Comparison of ENCODE assay signal across 26 cellular contexts in the genomic region with DNA sequence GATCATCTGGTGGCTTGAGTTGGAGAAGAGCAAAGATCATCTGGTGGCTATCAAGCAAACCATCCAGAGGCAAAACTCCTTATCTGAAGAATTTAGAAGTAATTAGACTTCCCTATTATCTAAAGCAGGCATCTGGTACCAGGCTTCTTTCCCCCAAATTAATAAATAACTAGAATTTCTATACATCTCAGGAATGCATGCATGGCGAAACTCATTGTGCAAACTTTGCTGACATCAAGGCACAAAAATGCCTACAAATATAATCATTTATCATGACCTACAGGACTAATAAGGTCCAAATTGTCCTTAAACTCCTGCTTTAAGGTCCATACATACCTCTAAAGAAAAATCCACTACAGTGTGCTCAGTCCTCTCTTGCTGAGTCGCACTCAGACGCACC. TPM values are rescaled to one million over a fixed set of nuclear protein-coding genes. Genes with fewer than 3 reads are reported as not detected.
DNase-seq lines count a peak whose midpoint lies in the region; ATAC-seq, FAIRE-seq and TF ChIP-seq lines count a peak whose summit lies in the region.
"Had no signal": no experiment of that assay in that cellular context is flagged by ENCODE, and none has a peak within 500 bp of the region (broad histone marks: within the 10 kb centered on the region; RNA-seq: fewer than 3 reads in every experiment).

No MANE protein-coding gene starts in this region.

- no peak overlapping the region for H2AFZ ChIP-seq in HepG2 (ENCODE audit: low read length)

- H3K4me1 ChIP-seq in HepG2 (ENCODE audit: insufficient read depth, low read length), result peaks cover 13% of the 10 kb centered on the region
- H3K4me1 ChIP-seq in right lobe of liver, result no peaks in the 10 kb centered on the region
- no peaks in the 10 kb centered on the region for H3K4me1 ChIP-seq in endodermal cell (ENCODE audit: control insufficient read depth, insufficient read depth, low read length)
- H3K4me1 ChIP-seq: BE2C, BLaER1 had no signal

- no peak overlapping the region for H3K27ac ChIP-seq in HepG2 (ENCODE audit: extremely low read length, insufficient read depth, low read length)
- no peak overlapping the region for H3K27ac ChIP-seq in right lobe of liver
- no peak overlapping the region for H3K27ac ChIP-seq in endodermal cell (ENCODE audit: low read depth, low read length)
- H3K27ac ChIP-seq: 22Rv1, BLaER1 had no signal

- no peaks in the 10 kb centered on the region for H3K36me3 Mint-ChIP-seq in endodermal cell (ENCODE audit: low read depth)
- H3K36me3 Mint-ChIP-seq: CD14-positive monocyte; CD4-positive, CD25-positive, alpha-beta regulatory T cell had no signal

- H3K4me3 Mint-ChIP-seq in endodermal cell, result no peak overlapping the region
- H3K4me3 Mint-ChIP-seq: CD14-positive monocyte; CD4-positive, alpha-beta memory T cell; CD4-positive, CD25-positive, alpha-beta regulatory T cell; CD8-positive, alpha-beta memory T cell had no signal

- H3K4me2 ChIP-seq in HepG2 (ENCODE audit: low read depth, low read length), result no peak overlapping the region; the same call in 1 of the 2 replicates
- H3K4me2 ChIP-seq: BLaER1 had no signal

- no peak for TF ChIP-seq POLR2A in HepG2 (IDR thresholded peaks at IDR 0.05; ENCODE audit: insufficient read depth in 1 of 2, low read depth in 2 of 2, low read length in 2 of 2)
- TF ChIP-seq POLR2A in right lobe of liver (IDR thresholded peaks at IDR 0.05), result no peak

- POLR2A ChIA-PET in HepG2 (lab: Yijun Ruan, JAX), result no interaction called here

- no peak overlapping the region for H3K27ac Mint-ChIP-seq in endodermal cell
- H3K27ac Mint-ChIP-seq: CD14-positive monocyte; CD4-positive, alpha-beta memory T cell; CD8-positive, alpha-beta memory T cell had no signal

- 17% methylated on average over 3 of the region's 3 CpGs for WGBS in HepG2 (ENCODE audit: low lambda C conversion rate)
- 71% methylated on average over 3 of the region's 3 CpGs for WGBS in right lobe of liver (ENCODE audit: insufficient coverage, low coverage, low lambda C conversion rate, missing lambda C conversion rate)
- WGBS in endodermal cell (ENCODE audit: insufficient coverage in 1 of 2, insufficient read length in 1 of 2), 2 experiments, result 85 to 97% methylated on average over 3 of the region's 3 CpGs

- FAIRE-seq in HepG2 (lab: Jason Lieb, UNC), result peak; percentile 12
- FAIRE-seq: G401.6, GM12891, GM19239 had no signal

- H3K9ac ChIP-seq in HepG2 (ENCODE audit: insufficient read depth, low read depth, low read length) (no peak overlapping the region), endodermal cell (ENCODE audit: extremely low read depth, low read length, poor library complexity, severe bottlenecking) (no peak overlapping the region)
- H3K9ac ChIP-seq: BLaER1 had no signal

- no peaks in the 10 kb centered on the region for H3K4me1 Mint-ChIP-seq in endodermal cell
- H3K4me1 Mint-ChIP-seq: CD14-positive monocyte; CD4-positive, alpha-beta memory T cell; CD4-positive, CD25-positive, alpha-beta regulatory T cell; CD8-positive, alpha-beta memory T cell had no signal

- in situ Hi-C loops in HepG2 (cut with HindIII; ENCODE audit: extremely low pct_ligation_motif_present, low pct_unique_long_range_greater_than_20kb), result no loop called here

- H3K4me3 ChIP-seq in HepG2 (replicated peaks in 1 of 3; ENCODE audit: insufficient read depth in 1 of 3, low read depth in 2 of 3, low read length in 3 of 3), result no peak overlapping the region
- no peak overlapping the region for H3K4me3 ChIP-seq in right lobe of liver
- no peak overlapping the region for H3K4me3 ChIP-seq in endodermal cell (ENCODE audit: low read length)
- H3K4me3 ChIP-seq: BLaER1 had no signal

- intact Hi-C loops in HepG2 (cut with micrococcal nuclease; ENCODE audit: unreplicated experiment) (no loop called here), right lobe of liver (cut with DNase I) (no loop called here), posterior vena cava (cut with DNase I) (no loop called here)

- BruUV-seq in HepG2 (replicated peaks; lab: Mats Ljungman, UMichigan), result no TSS peak

- DNase-seq in HepG2 (ENCODE audit: low spot score) (peak; percentile 41), right lobe of liver (no peak), amniotic epithelial cell (ENCODE audit: low read depth) (peak; percentile 14), left kidney (ENCODE audit: low read depth, low spot score) (peak; percentile 4), endodermal cell (no peak), posterior vena cava (ENCODE audit: low spot score) (no peak), NCI-H69 (lab: John Stamatoyannopoulos, UW) (no peak)
- DNase-seq: ACHN; BE2C; C1 segment of cervical spinal cord; Calu3; CD4-positive, alpha-beta memory T cell; CD4-positive, CD25-positive, alpha-beta regulatory T cell; CD8-positive, alpha-beta memory T cell; COR-L47; DMS79 treated with DMSO at 0.1 percent for 48 hours; GF-D8 had no signal

- CTCF ChIA-PET in HepG2 (lab: Yijun Ruan, JAX; ENCODE audit: low intra/inter-chr PET ratio, low total read pairs), result no interaction called here

- H3K27me3 ChIP-seq in HepG2 (ENCODE audit: control insufficient read depth in 1 of 2, insufficient read depth in 2 of 2, low read length in 2 of 2) (no peaks in the 10 kb centered on the region), right lobe of liver (no peaks in the 10 kb centered on the region), endodermal cell (ENCODE audit: control insufficient read depth, insufficient read depth, low read length, poor library complexity, severe bottlenecking) (no peaks in the 10 kb centered on the region)
- H3K27me3 ChIP-seq: BE2C, BLaER1 had no signal

- TF ChIP-seq EP300 in HepG2 (IDR thresholded peaks at IDR 0.05; ENCODE audit: low read depth in 2 of 2, low read length in 2 of 2) (no peak), HepG2 (CRISPR knock-in tag; IDR thresholded peaks at IDR 0.05; ENCODE audit: borderline replicate concordance) (no peak)

- no peaks in the 10 kb centered on the region for H3K27me3 Mint-ChIP-seq in endodermal cell (ENCODE audit: insufficient read depth)
- H3K27me3 Mint-ChIP-seq: CD4-positive, alpha-beta memory T cell; CD8-positive, alpha-beta memory T cell had no signal

- H4K20me1 ChIP-seq in HepG2 (ENCODE audit: insufficient read depth, low read length), result no peaks in the 10 kb centered on the region
- H4K20me1 ChIP-seq: BLaER1 had no signal

- H3K36me3 ChIP-seq in HepG2 (replicated peaks in 1 of 2; ENCODE audit: control insufficient read depth in 1 of 2, insufficient read depth in 2 of 2, low read length in 2 of 2) (no peaks in the 10 kb centered on the region), right lobe of liver (no peaks in the 10 kb centered on the region), endodermal cell (ENCODE audit: control insufficient read depth, insufficient read depth, low read length) (no peaks in the 10 kb centered on the region)
- H3K36me3 ChIP-seq: BE2C, BLaER1 had no signal

- H3K9me3 ChIP-seq in HepG2 (ENCODE audit: low read length) (no peaks in the 10 kb centered on the region), right lobe of liver (no peaks in the 10 kb centered on the region), endodermal cell (ENCODE audit: control insufficient read depth, low read length) (no peaks in the 10 kb centered on the region)
- H3K9me3 ChIP-seq: BE2C, BLaER1 had no signal

- H3K9me3 Mint-ChIP-seq in endodermal cell, result no peaks in the 10 kb centered on the region

- no peak for TF ChIP-seq RAD21 in HepG2 (CRISPR knock-in tag; IDR thresholded peaks at IDR 0.05)

- TF ChIP-seq CTCF in HepG2 (CRISPR knock-in tag; IDR thresholded peaks at IDR 0.05) (no peak), right lobe of liver (IDR thresholded peaks at IDR 0.05) (no peak), endodermal cell (conservative IDR thresholded peaks at IDR 0.05) (no peak)

- H3K79me2 ChIP-seq in HepG2 (ENCODE audit: insufficient read depth, low read length), result no peaks in the 10 kb centered on the region

- ATAC-seq in HepG2 (peak; percentile 68), right lobe of liver (no peak)

RNA-seq across cellular contexts. Expression of gene OR13D1, which starts 6.0 kb away (rescaled TPM):
- total RNA-seq in HepG2 (2016; rRNA removed; fragmentation: Illumina TruSeq; extraction: Trizol), result not detected in 2 replicates
- not detected in 2 replicates for total RNA-seq in HepG2 (2016; cell fraction: cytosol; rRNA removed; fragmentation: Illumina TruSeq; extraction: Trizol; ENCODE audit: low read depth)
- not detected in 2 replicates for total RNA-seq in HepG2 (2016; cell fraction: insoluble cytoplasmic fraction; rRNA removed; fragmentation: Illumina TruSeq; extraction: Trizol)
- not detected in 2 replicates for total RNA-seq in HepG2 (2016; cell fraction: membrane; rRNA removed; fragmentation: Illumina TruSeq; extraction: Trizol)
- not detected in 2 replicates for total RNA-seq in HepG2 (2016; cell fraction: nucleus; rRNA removed; fragmentation: Illumina TruSeq; extraction: Trizol)
- not detected in 2 replicates for polyA plus RNA-seq in HepG2 (2011; rRNA removed)
- not detected in 2 replicates for polyA plus RNA-seq in HepG2 (2011; cell fraction: cytosol; rRNA removed)
- not detected in 2 replicates for polyA plus RNA-seq in HepG2 (2011; cell fraction: nucleus; rRNA removed)
- polyA plus RNA-seq in HepG2 (2012), result not detected in 2 replicates
- not detected in 2 replicates for polyA plus RNA-seq in HepG2 (2016; cell fraction: cytosol; fragmentation: Illumina TruSeq; extraction: Trizol; ENCODE audit: low read depth)
- not detected in 2 replicates for polyA plus RNA-seq in HepG2 (2016; cell fraction: insoluble cytoplasmic fraction; fragmentation: Illumina TruSeq; extraction: Trizol; ENCODE audit: low read depth)
- polyA plus RNA-seq in HepG2 (2016; cell fraction: membrane; fragmentation: Illumina TruSeq; extraction: Trizol; ENCODE audit: low read depth), result not detected in 2 replicates
- not detected in 2 replicates for polyA plus RNA-seq in HepG2 (2016; cell fraction: nucleus; fragmentation: Illumina TruSeq; extraction: Trizol; ENCODE audit: insufficient read depth, low read depth)
- polyA minus RNA-seq in HepG2 (2011; rRNA and poly(A)+ RNA removed; ENCODE audit: low replicate concordance), result not detected in 2 replicates
- polyA minus RNA-seq in HepG2 (2011; cell fraction: cytosol; rRNA and poly(A)+ RNA removed), result not detected in 2 replicates
- not detected in 2 replicates for polyA minus RNA-seq in HepG2 (2011; cell fraction: nucleus; rRNA and poly(A)+ RNA removed)
- total RNA-seq in right lobe of liver, result not detected
- not detected for total RNA-seq in endodermal cell
- not detected for polyA plus RNA-seq in endodermal cell (2013, experiment 1 of 2)
- polyA plus RNA-seq in endodermal cell (2013, experiment 2 of 2), result not detected
- total RNA-seq in posterior vena cava, result not detected
- total RNA-seq: A172; A673; Calu3; CD4-positive, alpha-beta memory T cell; CD4-positive, CD25-positive, alpha-beta regulatory T cell; CD8-positive, alpha-beta memory T cell had no signal
- polyA plus RNA-seq: AG04450; CD14-positive monocyte; CD4-positive, alpha-beta memory T cell; CD4-positive, CD25-positive, alpha-beta regulatory T cell; CD8-positive, alpha-beta memory T cell had no signal

RNA-seq across cellular contexts. Expression of gene NIPSNAP3A, which starts 47.2 kb away (rescaled TPM):
- total RNA-seq in HepG2 (2016; rRNA removed; fragmentation: Illumina TruSeq; extraction: Trizol) (14.6 and 23.8 TPM in 2 replicates), right lobe of liver (10 to 100 TPM; 16.8 to 28.1 (median 22.4) TPM), endodermal cell (10 to 100 TPM; 18.8 to 20.5 TPM), posterior vena cava (10 to 100 TPM; 28.2 to 28.3 TPM)
- 3.1 and 3.3 TPM in 2 replicates for total RNA-seq in HepG2 (2016; cell fraction: cytosol; rRNA removed; fragmentation: Illumina TruSeq; extraction: Trizol; ENCODE audit: low read depth)
- total RNA-seq in HepG2 (2016; cell fraction: insoluble cytoplasmic fraction; rRNA removed; fragmentation: Illumina TruSeq; extraction: Trizol), result 15.3 and 24.1 TPM in 2 replicates
- 4.3 and 4.7 TPM in 2 replicates for total RNA-seq in HepG2 (2016; cell fraction: membrane; rRNA removed; fragmentation: Illumina TruSeq; extraction: Trizol)
- total RNA-seq in HepG2 (2016; cell fraction: nucleus; rRNA removed; fragmentation: Illumina TruSeq; extraction: Trizol), result 7.8 and 9.0 TPM in 2 replicates
- 11.7 and 13.7 TPM in 2 replicates for polyA plus RNA-seq in HepG2 (2011; rRNA removed)
- polyA plus RNA-seq in HepG2 (2011; cell fraction: cytosol; rRNA removed), result 5.4 and 8.4 TPM in 2 replicates
- 4.2 and 7.0 TPM in 2 replicates for polyA plus RNA-seq in HepG2 (2011; cell fraction: nucleus; rRNA removed)
- 7.9 and 8.7 TPM in 2 replicates for polyA plus RNA-seq in HepG2 (2012)
- polyA plus RNA-seq in HepG2 (2016; cell fraction: cytosol; fragmentation: Illumina TruSeq; extraction: Trizol; ENCODE audit: low read depth), result 1.9 and 2.0 TPM in 2 replicates
- 24.3 and 26.7 TPM in 2 replicates for polyA plus RNA-seq in HepG2 (2016; cell fraction: insoluble cytoplasmic fraction; fragmentation: Illumina TruSeq; extraction: Trizol; ENCODE audit: low read depth)
- polyA plus RNA-seq in HepG2 (2016; cell fraction: membrane; fragmentation: Illumina TruSeq; extraction: Trizol; ENCODE audit: low read depth), result 3.3 and 3.6 TPM in 2 replicates
- polyA plus RNA-seq in HepG2 (2016; cell fraction: nucleus; fragmentation: Illumina TruSeq; extraction: Trizol; ENCODE audit: insufficient read depth, low read depth), result 12.3 and 12.4 TPM in 2 replicates
- 3.1 and 4.9 TPM in 2 replicates for polyA minus RNA-seq in HepG2 (2011; rRNA and poly(A)+ RNA removed; ENCODE audit: low replicate concordance)
- polyA minus RNA-seq in HepG2 (2011; cell fraction: cytosol; rRNA and poly(A)+ RNA removed), result 4.4 and 4.6 TPM in 2 replicates
- polyA minus RNA-seq in HepG2 (2011; cell fraction: nucleus; rRNA and poly(A)+ RNA removed), result 8.6 and 9.1 TPM in 2 replicates
- 26.0 TPM for polyA plus RNA-seq in endodermal cell (2013, experiment 1 of 2)
- polyA plus RNA-seq in endodermal cell (2013, experiment 2 of 2), result 26.3 TPM

Comparison
In these comparisons a context has a peak if more than half of its experiments do, and no peak if none do; other contexts are left out.
1. DNase-seq: peak in HepG2 (single experiment), amniotic epithelial cell (single experiment) and left kidney (single experiment); none in right lobe of liver (0 of 3), endodermal cell (single experiment), posterior vena cava (single experiment) and NCI-H69 (single experiment).